ENCODE assay signal across 14 cellular contexts in genomic region chrX:2483398-2483797, GRCh38. TPM values are rescaled to one million over a fixed set of nuclear protein-coding genes. Genes with fewer than 3 reads are reported as not detected.
DNase-seq lines count a peak whose midpoint lies in the region; ATAC-seq and TF ChIP-seq lines count a peak whose summit lies in the region.
"Had no signal": no experiment of that assay in that cellular context is flagged by ENCODE, and none has a peak within 500 bp of the region (broad histone marks: within the 10 kb centered on the region; RNA-seq: fewer than 3 reads in every experiment).

No MANE protein-coding gene starts in this region.

- no peaks in the 10 kb centered on the region for H3K27me3 Mint-ChIP-seq in activated T-helper 1 cell treated with anti-CD3 and anti-CD28 coated beads, Interleukin-12 subunit alpha, Interleukin-12 subunit beta, Interleukin-2, Interleukin-4 antibody, amounts not matched to agents 30 ng/mL and 10 ng/mL and 1 ng/mL, durations not matched to agents 14 hours and 24 hours and 36 hours (ENCODE audit: insufficient read depth)

- no peak for TF ChIP-seq POLR2A in vagina (IDR thresholded peaks at IDR 0.05)

- H3K36me3 Mint-ChIP-seq in activated T-helper 1 cell treated with anti-CD3 and anti-CD28 coated beads, Interleukin-12 subunit alpha, Interleukin-12 subunit beta, Interleukin-2, Interleukin-4 antibody, amounts not matched to agents 30 ng/mL and 10 ng/mL and 1 ng/mL, durations not matched to agents 14 hours and 24 hours and 36 hours (ENCODE audit: low read depth): peaks cover 15% of the 10 kb centered on the region

- H3K9me3 Mint-ChIP-seq in activated T-helper 1 cell treated with anti-CD3 and anti-CD28 coated beads, Interleukin-12 subunit alpha, Interleukin-12 subunit beta, Interleukin-2, Interleukin-4 antibody, amounts not matched to agents 30 ng/mL and 10 ng/mL and 1 ng/mL, durations not matched to agents 14 hours and 24 hours and 36 hours: peaks cover 9% of the 10 kb centered on the region

- H3K36me3 ChIP-seq in lower lobe of right lung: peaks cover 31% of the 10 kb centered on the region
- peaks cover 0 to 8% of the 10 kb centered on the region in 2 donors for H3K36me3 ChIP-seq in vagina

- no peak for DNase-seq in activated T-helper 1 cell treated with anti-CD3 and anti-CD28 coated beads, Interleukin-12 subunit alpha, Interleukin-12 subunit beta, Interleukin-2, Interleukin-4 antibody, amounts not matched to agents 30 ng/mL and 10 ng/mL and 1 ng/mL, durations not matched to agents 14 hours and 24 hours and 36 hours (ENCODE audit: low spot score)
- peak; percentile 10 for DNase-seq in lower lobe of right lung
- peak; percentile 50 for DNase-seq in posterior vena cava (ENCODE audit: low spot score)
- DNase-seq in vagina (ENCODE audit: extremely low spot score in 2 of 2): no peak
- DNase-seq in DMS114 treated with DMSO at 0.1 percent for 48 hours (lab: John Stamatoyannopoulos, UW; ENCODE audit: unreplicated experiment): no peak
- DNase-seq in activated effector memory CD4-positive, alpha-beta T cell treated with anti-CD3 and anti-CD28 coated beads, Interleukin-2, amount 50 U/mL, for 16 hours: no peak
- DNase-seq: COR-L47, DMS153, EL, NCI-H1105 treated with DMSO at 0.1 percent for 48 hours, NCI-H1694 treated with DMSO at 0.1 percent for 48 hours, NCI-H2107, RPMI8226 had no signal

- H3K27me3 ChIP-seq in lower lobe of right lung (ENCODE audit: low read depth) (no peaks in the 10 kb centered on the region), vagina (no peaks in the 10 kb centered on the region)

- no peak for ATAC-seq in lower lobe of right lung
- ATAC-seq in HG03378 (IDR thresholded peaks at IDR 0.05; ENCODE audit: unreplicated experiment): no peak

- no peak overlapping the region for H3K27ac ChIP-seq in lower lobe of right lung
- no peak overlapping the region for H3K27ac ChIP-seq in vagina

- TF ChIP-seq CTCF in lower lobe of right lung (IDR thresholded peaks at IDR 0.05): no peak
- no peak for TF ChIP-seq CTCF in vagina (IDR thresholded peaks at IDR 0.05)

- H3K4me3 Mint-ChIP-seq in activated T-helper 1 cell treated with anti-CD3 and anti-CD28 coated beads, Interleukin-12 subunit alpha, Interleukin-12 subunit beta, Interleukin-2, Interleukin-4 antibody, amounts not matched to agents 30 ng/mL and 10 ng/mL and 1 ng/mL, durations not matched to agents 14 hours and 24 hours and 36 hours: no peak overlapping the region

- H3K27ac Mint-ChIP-seq in activated T-helper 1 cell treated with anti-CD3 and anti-CD28 coated beads, Interleukin-12 subunit alpha, Interleukin-12 subunit beta, Interleukin-2, Interleukin-4 antibody, amounts not matched to agents 30 ng/mL and 10 ng/mL and 1 ng/mL, durations not matched to agents 14 hours and 24 hours and 36 hours: peak overlapping the region; percentile 31

- H3K4me1 ChIP-seq in lower lobe of right lung: no peaks in the 10 kb centered on the region
- H3K4me1 ChIP-seq in vagina: peaks cover 19% of the 10 kb centered on the region

- no peaks in the 10 kb centered on the region for H3K4me1 Mint-ChIP-seq in activated T-helper 1 cell treated with anti-CD3 and anti-CD28 coated beads, Interleukin-12 subunit alpha, Interleukin-12 subunit beta, Interleukin-2, Interleukin-4 antibody, amounts not matched to agents 30 ng/mL and 10 ng/mL and 1 ng/mL, durations not matched to agents 14 hours and 24 hours and 36 hours (ENCODE audit: low read depth)

- H3K4me3 ChIP-seq in lower lobe of right lung: no peak overlapping the region
- no peak overlapping the region for H3K4me3 ChIP-seq in vagina

- intact Hi-C loops in activated T-helper 1 cell treated with anti-CD3 and anti-CD28 coated beads, Interleukin-12 subunit alpha, Interleukin-12 subunit beta, Interleukin-2, Interleukin-4 antibody, amounts not matched to agents 30 ng/mL and 10 ng/mL and 1 ng/mL, durations not matched to agents 14 hours and 24 hours and 36 hours (cut with micrococcal nuclease): no loop called here
- intact Hi-C loops in lower lobe of right lung (cut with DNase I) (no loop called here), posterior vena cava (cut with DNase I) (no loop called here), vagina (cut with DNase I) (no loop called here)

- H3K9me3 ChIP-seq in lower lobe of right lung: no peaks in the 10 kb centered on the region
- H3K9me3 ChIP-seq in vagina: no peaks in the 10 kb centered on the region

RNA-seq across cellular contexts. Expression of gene DHRSX, which starts 17.4 kb away (rescaled TPM):
- total RNA-seq in activated T-helper 1 cell treated with anti-CD3 and anti-CD28 coated beads, Interleukin-12 subunit alpha, Interleukin-12 subunit beta, Interleukin-2, Interleukin-4 antibody, amounts not matched to agents 30 ng/mL and 10 ng/mL and 1 ng/mL, durations not matched to agents 14 hours and 24 hours and 36 hours: 26.3 and 27.4 TPM in 2 replicates
- total RNA-seq in lower lobe of right lung (31.9 TPM), posterior vena cava (10 to 100 TPM; 16.0 to 18.9 TPM), vagina (26.0 TPM)

RNA-seq across cellular contexts. Expression of gene ZBED1, which starts 17.4 kb away (rescaled TPM):
- 39.8 and 41.6 TPM in 2 replicates for total RNA-seq in activated T-helper 1 cell treated with anti-CD3 and anti-CD28 coated beads, Interleukin-12 subunit alpha, Interleukin-12 subunit beta, Interleukin-2, Interleukin-4 antibody, amounts not matched to agents 30 ng/mL and 10 ng/mL and 1 ng/mL, durations not matched to agents 14 hours and 24 hours and 36 hours
- total RNA-seq in lower lobe of right lung (46.3 TPM), posterior vena cava (10 to 100 TPM; 33.4 to 34.1 TPM), vagina (32.7 TPM)

Comparison
In these comparisons a context has a peak if more than half of its experiments do, and no peak if none do; other contexts are left out.
1. DNase-seq: peak in lower lobe of right lung (single experiment) and posterior vena cava (single experiment); none in activated T-helper 1 cell treated with anti-CD3 and anti-CD28 coated beads, Interleukin-12 subunit alpha, Interleukin-12 subunit beta, Interleukin-2, Interleukin-4 antibody, amounts not matched to agents 30 ng/mL and 10 ng/mL and 1 ng/mL, durations not matched to agents 14 hours and 24 hours and 36 hours (single experiment), vagina (0 of 2), DMS114 treated with DMSO at 0.1 percent for 48 hours (single experiment) and activated effector memory CD4-positive, alpha-beta T cell treated with anti-CD3 and anti-CD28 coated beads, Interleukin-2, amount 50 U/mL, for 16 hours (single experiment).